In genomic region chr7:139721844-139722243, GRCh38 we compare ENCODE assay signal across 22 cellular contexts. TPM values are rescaled to one million over a fixed set of nuclear protein-coding genes. Genes with fewer than 3 reads are reported as not detected.
DNase-seq lines count a peak whose midpoint lies in the region; ATAC-seq and TF ChIP-seq lines count a peak whose summit lies in the region.
"Had no signal": no experiment of that assay in that cellular context is flagged by ENCODE, and none has a peak within 500 bp of the region (broad histone marks: within the 10 kb centered on the region; RNA-seq: fewer than 3 reads in every experiment).

No MANE protein-coding gene starts in this region.

- intact Hi-C loops in mucosa of descending colon (cut with DNase I, micrococcal nuclease) = no loop called here
- intact Hi-C loops in tibial artery (cut with DNase I; ENCODE audit: low total_unique reads) = loop anchor here (5.0 kb wide), 1 partner anchor 40 kb away; no protein-coding TSS in a partner anchor

- no peaks in the 10 kb centered on the region for H3K27me3 ChIP-seq in tibial artery
- H3K27me3 ChIP-seq: neural progenitor cell had no signal

- H3K27ac ChIP-seq in caudate nucleus (ENCODE audit: low read depth, low read length) = peak overlapping the region; percentile 20
- peak overlapping the region; percentile 35 to 56 for H3K27ac ChIP-seq in tibial artery
- H3K27ac ChIP-seq: 22Rv1, GM23248, neural progenitor cell, PC-9 had no signal

- H3K4me1 ChIP-seq in mucosa of descending colon (ENCODE audit: low read depth) (peaks cover 30% of the 10 kb centered on the region), tibial artery (peaks cover 0 to 74% (median 31%) of the 10 kb centered on the region in 4 donors)

- no peaks in the 10 kb centered on the region for H3K36me3 ChIP-seq in mucosa of descending colon (ENCODE audit: low read depth)
- H3K36me3 ChIP-seq in tibial artery = peaks cover 0 to 2% (median under 1%) of the 10 kb centered on the region in 3 donors
- H3K36me3 ChIP-seq: neural progenitor cell had no signal

- no peaks in the 10 kb centered on the region for H3K9me3 ChIP-seq in mucosa of descending colon
- no peaks in the 10 kb centered on the region for H3K9me3 ChIP-seq in tibial artery
- H3K9me3 ChIP-seq: SK-N-SH had no signal

- no peak for TF ChIP-seq CTCF in mucosa of descending colon (IDR thresholded peaks at IDR 0.05)
- no peak for TF ChIP-seq CTCF in tibial artery (IDR thresholded peaks at IDR 0.05)

- DNase-seq in DMS79 treated with DMSO at 0.1 percent for 48 hours (lab: John Stamatoyannopoulos, UW) (peak; percentile 19), DMS79 (lab: John Stamatoyannopoulos, UW) (no peak), caudate nucleus (lab: John Stamatoyannopoulos, UW) (no peak), mucosa of descending colon (no peak), tibial artery (no peak), ureter (ENCODE audit: low spot score) (no peak)
- no peak for DNase-seq in effector CD8-positive, alpha-beta T cell (lab: John Stamatoyannopoulos, UW)
- DNase-seq: activated CD4-positive, CD25-positive, alpha-beta regulatory T cell treated with anti-CD3 and anti-CD28 coated beads, Interleukin-2, amount 50 U/mL, for 72 hours; amniotic stem cell; central memory CD4-positive, alpha-beta T cell; effector CD4-positive, alpha-beta T cell; GM23248; immature natural killer cell; mesendoderm; NCI-H1436 treated with DMSO at 0.1 percent for 48 hours; PC-9; retina; SK-N-SH; T-helper 9 cell had no signal

- peak; percentile 4 for ATAC-seq in mucosa of descending colon
- ATAC-seq in GM18870 (IDR thresholded peaks at IDR 0.05; ENCODE audit: unreplicated experiment) = no peak

- H3K4me3 ChIP-seq in mucosa of descending colon (no peak overlapping the region), tibial artery (no peak overlapping the region)
- H3K4me3 ChIP-seq: GM23248, neural progenitor cell, PC-9 had no signal

RNA-seq across cellular contexts. Expression of gene HIPK2, which starts 56.0 kb away (rescaled TPM):
- total RNA-seq in mucosa of descending colon (10 to 100 TPM; 29.9 to 63.6 (median 39.9) TPM), ureter (48.2 TPM)
